8 cellular contexts compared by ENCODE assay signal in the genomic region with DNA sequence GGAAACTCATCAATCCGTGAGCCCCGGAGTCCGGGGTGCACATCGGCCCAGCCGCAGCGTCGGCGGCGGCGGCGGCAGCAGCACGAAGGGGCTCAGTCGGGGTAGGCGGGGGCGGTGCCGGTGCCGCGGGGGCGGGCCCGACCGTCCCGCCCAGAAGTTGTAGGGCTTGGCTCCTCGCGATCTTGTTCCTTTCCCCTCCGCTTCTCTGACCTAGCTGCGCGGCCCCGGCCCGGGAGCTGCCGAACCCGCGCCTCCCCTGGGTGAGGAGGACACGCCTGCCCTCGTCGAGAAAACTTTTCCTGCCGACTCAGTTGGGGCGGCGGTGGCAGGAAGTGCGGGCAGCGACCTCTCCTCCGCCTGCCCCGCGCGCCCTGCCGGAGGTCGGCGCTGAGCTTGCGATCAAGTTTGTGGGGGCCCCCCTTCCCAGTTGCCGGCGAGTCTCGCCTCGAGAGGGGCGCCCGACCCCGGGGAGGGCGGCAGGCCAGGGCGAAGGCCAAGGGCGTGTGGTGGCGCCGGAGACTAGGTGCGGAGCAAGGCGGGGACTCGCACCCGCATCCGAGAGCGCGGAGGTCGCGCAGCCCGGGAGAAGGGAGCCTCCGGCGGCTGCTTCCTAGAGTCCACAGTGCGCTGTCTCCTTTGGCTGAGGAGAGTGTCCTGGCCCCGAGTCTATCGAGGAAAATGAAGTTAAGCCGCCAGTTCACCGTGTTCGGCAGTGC. TPM values are rescaled to one million over a fixed set of nuclear protein-coding genes. Genes with fewer than 3 reads are reported as not detected.
DNase-seq lines count a peak whose midpoint lies in the region; ATAC-seq and TF ChIP-seq lines count a peak whose summit lies in the region.

A gene (plus strand): TSS at position 188 of the 716 bp plus-strand sequence. CDS start 491 bp downstream, at position 679.

- peak within 1 kb of the TSS; percentile 55 for H2AK5ac ChIP-seq in trophoblast cell (ENCODE audit: low read length)

- H3K79me2 ChIP-seq in trophoblast cell (ENCODE audit: control insufficient read depth, insufficient read depth, low read length, poor library complexity), result peaks cover 18% of the 10 kb centered on the region

- H3K9me3 ChIP-seq in trophoblast cell (ENCODE audit: insufficient read depth, low read depth, low read length), result peaks cover 1% of the 10 kb centered on the region

- H3K9ac ChIP-seq in trophoblast cell (ENCODE audit: low read length), result peak within 1 kb of the TSS; percentile 93

- H3K4me3 ChIP-seq in trophoblast cell (ENCODE audit: low read depth, low read length), result peak within 1 kb of the TSS; percentile 98

- peak within 1 kb of the TSS; percentile 95 for H3K27ac Mint-ChIP-seq in activated naive CD8-positive, alpha-beta T cell treated with anti-CD3 and anti-CD28 coated beads for 36 hours
- H3K27ac Mint-ChIP-seq in type B pancreatic cell, result peak within 1 kb of the TSS; percentile 100

- H3K18ac ChIP-seq in trophoblast cell (ENCODE audit: low read length), result peak within 1 kb of the TSS; percentile 81

- H2BK12ac ChIP-seq in trophoblast cell (ENCODE audit: low read length), result peak within 1 kb of the TSS; percentile 51

- peak within 1 kb of the TSS; percentile 98 for H3K27ac ChIP-seq in trophoblast cell (ENCODE audit: low read depth, low read length)

- H4K91ac ChIP-seq in trophoblast cell (ENCODE audit: low read depth, low read length), result peak within 1 kb of the TSS; percentile 85

- H2BK120ac ChIP-seq in trophoblast cell (ENCODE audit: insufficient read depth, low read length, poor library complexity), result peak within 1 kb of the TSS; percentile 79

- H2BK5ac ChIP-seq in trophoblast cell (ENCODE audit: low read depth, low read length, poor library complexity), result peak within 1 kb of the TSS; percentile 86

- H3K4me3 Mint-ChIP-seq in activated naive CD8-positive, alpha-beta T cell treated with anti-CD3 and anti-CD28 coated beads for 36 hours, result peak within 1 kb of the TSS; percentile 87
- H3K4me3 Mint-ChIP-seq in type B pancreatic cell, result peak within 1 kb of the TSS; percentile 95

- DNase-seq in ELF-1 (ENCODE audit: low read depth, low spot score) (peak; percentile 67), KBM-7 (peak; percentile 77), head of caudate nucleus (peak; percentile 29 to 86 (median 72)), trophoblast cell (peak; percentile 85 to 89), type B pancreatic cell (ENCODE audit: extremely low spot score, unreplicated experiment) (peak; percentile 85)
- peak; percentile 82 for DNase-seq in activated naive CD8-positive, alpha-beta T cell treated with anti-CD3 and anti-CD28 coated beads for 36 hours

- ATAC-seq in GM21723 (IDR thresholded peaks at IDR 0.05; ENCODE audit: unreplicated experiment), result peak; percentile 54
- ATAC-seq in SK-N-SH treated with all-trans-retinoic acid at 6 μM for 48 hours, result peak; percentile 79

- H4K8ac ChIP-seq in trophoblast cell (ENCODE audit: low read depth, low read length), result peak within 1 kb of the TSS; percentile 79

- in situ Hi-C loops in KBM-7 (cut with MboI; ENCODE audit: low pct_unique_long_range_greater_than_20kb, low sequenced_read_pairs), result no loop called here

- intact Hi-C loops in head of caudate nucleus (cut with DNase I), result loop anchor here (5.0 kb wide), 1 partner anchor 78 kb away; no protein-coding TSS in a partner anchor

- peak within 1 kb of the TSS; percentile 71 for H3K4me2 ChIP-seq in trophoblast cell (ENCODE audit: low read length)

- H3K36me3 Mint-ChIP-seq in activated naive CD8-positive, alpha-beta T cell treated with anti-CD3 and anti-CD28 coated beads for 36 hours, result peaks cover 20% of the 10 kb centered on the region
- H3K36me3 Mint-ChIP-seq in type B pancreatic cell, result peaks cover 4% of the 10 kb centered on the region

- peak within 1 kb of the TSS; percentile 77 for H4K12ac ChIP-seq in trophoblast cell (ENCODE audit: low read depth, low read length)

- H3K4me1 Mint-ChIP-seq in activated naive CD8-positive, alpha-beta T cell treated with anti-CD3 and anti-CD28 coated beads for 36 hours, result peaks cover 39% of the 10 kb centered on the region
- peaks cover 38% of the 10 kb centered on the region for H3K4me1 Mint-ChIP-seq in type B pancreatic cell (ENCODE audit: unreplicated experiment)

- H3K14ac ChIP-seq in trophoblast cell (ENCODE audit: low read length), result peak within 1 kb of the TSS; percentile 86

- H3K23ac ChIP-seq in trophoblast cell (ENCODE audit: low read length), result peak within 1 kb of the TSS; percentile 37

- no CpG with 5 or more reads among the region's 78 CpGs for WGBS in trophoblast cell (ENCODE audit: extremely low coverage, insufficient coverage, insufficient read length)

- peak within 1 kb of the TSS; percentile 86 for H2AFZ ChIP-seq in trophoblast cell (ENCODE audit: insufficient read depth, low read length, poor library complexity)

- H3K27me3 Mint-ChIP-seq in activated naive CD8-positive, alpha-beta T cell treated with anti-CD3 and anti-CD28 coated beads for 36 hours, result no peaks in the 10 kb centered on the region
- H3K27me3 Mint-ChIP-seq in type B pancreatic cell, result no peaks in the 10 kb centered on the region

- H3K4ac ChIP-seq in trophoblast cell (ENCODE audit: low read depth, low read length), result peak within 1 kb of the TSS; percentile 86

- peak; percentile 12 for TF ChIP-seq CTCF in type B pancreatic cell (conservative IDR thresholded peaks at IDR 0.05)

- H3K9me3 Mint-ChIP-seq in activated naive CD8-positive, alpha-beta T cell treated with anti-CD3 and anti-CD28 coated beads for 36 hours, result peaks cover 4% of the 10 kb centered on the region
- peaks cover 5% of the 10 kb centered on the region for H3K9me3 Mint-ChIP-seq in type B pancreatic cell

- peaks cover 5 to 9% of the 10 kb centered on the region in 2 experiments for H3K4me1 ChIP-seq in trophoblast cell (ENCODE audit: control insufficient read depth in 1 of 2, insufficient read depth in 2 of 2, low read length in 2 of 2)

- peaks cover 16% of the 10 kb centered on the region for H3K79me1 ChIP-seq in trophoblast cell (ENCODE audit: low read length)

- no peaks in the 10 kb centered on the region for H3K36me3 ChIP-seq in trophoblast cell (ENCODE audit: control insufficient read depth in 1 of 2, insufficient read depth in 2 of 2, low read length in 2 of 2)

- H3K27me3 ChIP-seq in trophoblast cell (ENCODE audit: insufficient read depth, low read length), result no peaks in the 10 kb centered on the region

TF ChIP-seq in SK-N-SH treated with all-trans-retinoic acid at 6 μM for 48 hours, 23 proteins besides CTCF, POLR2A, EP300 and RAD21:
- TF ChIP-seq RARB (CRISPR knock-in tag; IDR thresholded peaks at IDR 0.05), result no peak
- peak; percentile 7; the same call in 1 of the 2 replicates for TF ChIP-seq ZFP3 (CRISPR knock-in tag; IDR thresholded peaks at IDR 0.05)
TF ChIP-seq in SK-N-SH treated with all-trans-retinoic acid at 6 μM for 48 hours: peak in this region for 1.

RNA-seq across cellular contexts. Expression of the gene that starts here (rescaled TPM):
- 10 to 100 TPM; 28.7 to 28.8 TPM for total RNA-seq in activated naive CD8-positive, alpha-beta T cell treated with anti-CD3 and anti-CD28 coated beads for 36 hours
- polyA plus RNA-seq in trophoblast cell (2013), result 61.9 and 66.5 TPM in 2 replicates
- total RNA-seq in type B pancreatic cell (ENCODE audit: low replicate concordance), result 47.9 and 62.8 TPM in 2 replicates

Comparison
In these comparisons a context has a peak if more than half of its experiments do, and no peak if none do; other contexts are left out.
1. Peak in every context shown above with its lines: DNase-seq, ATAC-seq, H3K4me3 ChIP-seq and H3K27ac ChIP-seq.